1 cellular context compared by ENCODE assay signal in the genomic region with DNA sequence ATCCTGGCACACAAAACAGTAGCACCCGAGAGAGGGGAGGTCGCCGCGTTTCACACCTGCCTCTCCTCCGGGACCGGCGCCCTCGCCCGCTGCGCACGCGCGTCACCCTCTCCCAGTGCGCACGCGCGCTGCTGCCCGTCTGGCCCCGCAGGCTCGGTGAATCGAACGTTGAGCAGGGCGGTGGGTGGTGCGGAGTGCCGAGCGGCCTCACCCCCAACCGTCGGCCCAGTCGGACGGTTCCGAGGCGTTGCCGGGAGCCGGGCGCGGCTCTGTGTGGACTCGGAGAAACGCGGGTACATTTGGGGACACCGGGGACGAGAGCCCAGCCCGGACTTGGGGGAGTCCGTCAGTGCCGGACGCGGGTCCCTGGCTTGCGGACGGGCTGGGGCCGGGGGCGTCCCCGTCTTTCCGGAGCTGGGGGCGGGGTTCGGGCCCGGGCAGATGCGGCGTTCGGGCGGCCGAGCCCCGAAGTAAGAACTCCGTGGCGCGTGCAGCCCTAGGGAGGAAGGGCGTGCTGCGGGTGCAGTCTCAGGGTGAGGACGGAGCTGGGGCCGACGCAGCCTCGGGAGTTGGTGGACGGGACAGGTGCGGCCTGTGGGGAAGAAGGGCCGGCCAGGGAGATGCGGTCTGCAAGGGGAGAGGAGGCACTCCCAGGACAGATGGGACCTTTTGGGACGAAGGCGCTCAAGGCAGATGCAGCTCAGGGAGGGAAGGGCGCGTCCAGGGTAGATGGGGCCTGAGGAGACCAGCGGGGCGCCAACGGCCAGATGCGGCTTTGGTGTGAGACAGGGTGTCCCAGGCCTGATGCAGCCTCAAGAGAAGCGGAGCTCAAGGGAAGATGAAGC.
TF ChIP-seq lines count a peak whose summit lies in the region.

TSS of gene POMT1 (plus strand) at position 138 of the 845 bp plus-strand sequence. CDS start 1,301 bp downstream, outside the sequence.

TF ChIP-seq in WTC11, 78 proteins besides CTCF, POLR2A, EP300 and RAD21 (continued from another document and continues in another):
- no peak for TF ChIP-seq ATF6 (CRISPR knock-in tag; IDR thresholded peaks at IDR 0.05)
- TF ChIP-seq NR3C1 (CRISPR knock-in tag; conservative IDR thresholded peaks at IDR 0.05; ENCODE audit: low read depth) = no peak
- TF ChIP-seq, protein P1, sequence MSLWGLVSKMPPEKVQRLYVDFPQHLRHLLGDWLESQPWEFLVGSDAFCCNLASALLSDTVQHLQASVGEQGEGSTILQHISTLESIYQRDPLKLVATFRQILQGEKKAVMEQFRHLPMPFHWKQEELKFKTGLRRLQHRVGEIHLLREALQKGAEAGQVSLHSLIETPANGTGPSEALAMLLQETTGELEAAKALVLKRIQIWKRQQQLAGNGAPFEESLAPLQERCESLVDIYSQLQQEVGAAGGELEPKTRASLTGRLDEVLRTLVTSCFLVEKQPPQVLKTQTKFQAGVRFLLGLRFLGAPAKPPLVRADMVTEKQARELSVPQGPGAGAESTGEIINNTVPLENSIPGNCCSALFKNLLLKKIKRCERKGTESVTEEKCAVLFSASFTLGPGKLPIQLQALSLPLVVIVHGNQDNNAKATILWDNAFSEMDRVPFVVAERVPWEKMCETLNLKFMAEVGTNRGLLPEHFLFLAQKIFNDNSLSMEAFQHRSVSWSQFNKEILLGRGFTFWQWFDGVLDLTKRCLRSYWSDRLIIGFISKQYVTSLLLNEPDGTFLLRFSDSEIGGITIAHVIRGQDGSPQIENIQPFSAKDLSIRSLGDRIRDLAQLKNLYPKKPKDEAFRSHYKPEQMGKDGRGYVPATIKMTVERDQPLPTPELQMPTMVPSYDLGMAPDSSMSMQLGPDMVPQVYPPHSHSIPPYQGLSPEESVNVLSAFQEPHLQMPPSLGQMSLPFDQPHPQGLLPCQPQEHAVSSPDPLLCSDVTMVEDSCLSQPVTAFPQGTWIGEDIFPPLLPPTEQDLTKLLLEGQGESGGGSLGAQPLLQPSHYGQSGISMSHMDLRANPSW (CRISPR knock-in tag; conservative IDR thresholded peaks at IDR 0.05; ENCODE audit: low read depth) = no peak
- TF ChIP-seq JUN (CRISPR knock-in tag; IDR thresholded peaks at IDR 0.05) = peak; percentile 75; the same call in 1 of the 2 replicates
- TF ChIP-seq ZNF121 (CRISPR knock-in tag; IDR thresholded peaks at IDR 0.05) = peak; percentile 27; the same call in 1 of the 2 replicates
- TF ChIP-seq, protein P2, sequence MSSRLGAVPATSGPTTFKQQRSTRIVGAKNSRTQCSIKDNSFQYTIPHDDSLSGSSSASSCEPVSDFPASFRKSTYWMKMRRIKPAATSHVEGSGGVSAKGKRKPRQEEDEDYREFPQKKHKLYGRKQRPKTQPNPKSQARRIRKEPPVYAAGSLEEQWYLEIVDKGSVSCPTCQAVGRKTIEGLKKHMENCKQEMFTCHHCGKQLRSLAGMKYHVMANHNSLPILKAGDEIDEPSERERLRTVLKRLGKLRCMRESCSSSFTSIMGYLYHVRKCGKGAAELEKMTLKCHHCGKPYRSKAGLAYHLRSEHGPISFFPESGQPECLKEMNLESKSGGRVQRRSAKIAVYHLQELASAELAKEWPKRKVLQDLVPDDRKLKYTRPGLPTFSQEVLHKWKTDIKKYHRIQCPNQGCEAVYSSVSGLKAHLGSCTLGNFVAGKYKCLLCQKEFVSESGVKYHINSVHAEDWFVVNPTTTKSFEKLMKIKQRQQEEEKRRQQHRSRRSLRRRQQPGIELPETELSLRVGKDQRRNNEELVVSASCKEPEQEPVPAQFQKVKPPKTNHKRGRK (CRISPR knock-in tag; IDR thresholded peaks at IDR 0.05; ENCODE audit: borderline replicate concordance) = no peak
- TF ChIP-seq CREB1 (CRISPR knock-in tag; IDR thresholded peaks at IDR 0.05) = peak; percentile 85
- TF ChIP-seq NFE2L1 (CRISPR knock-in tag; IDR thresholded peaks at IDR 0.05) = no peak; the same call in 1 of the 2 replicates
- TF ChIP-seq, protein P3, sequence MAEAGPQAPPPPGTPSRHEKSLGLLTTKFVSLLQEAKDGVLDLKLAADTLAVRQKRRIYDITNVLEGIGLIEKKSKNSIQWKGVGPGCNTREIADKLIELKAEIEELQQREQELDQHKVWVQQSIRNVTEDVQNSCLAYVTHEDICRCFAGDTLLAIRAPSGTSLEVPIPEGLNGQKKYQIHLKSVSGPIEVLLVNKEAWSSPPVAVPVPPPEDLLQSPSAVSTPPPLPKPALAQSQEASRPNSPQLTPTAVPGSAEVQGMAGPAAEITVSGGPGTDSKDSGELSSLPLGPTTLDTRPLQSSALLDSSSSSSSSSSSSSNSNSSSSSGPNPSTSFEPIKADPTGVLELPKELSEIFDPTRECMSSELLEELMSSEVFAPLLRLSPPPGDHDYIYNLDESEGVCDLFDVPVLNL (CRISPR knock-in tag; IDR thresholded peaks at IDR 0.05; ENCODE audit: borderline replicate concordance, low read depth) = no peak
- peak; percentile 65; the same call in 1 of the 2 replicates for TF ChIP-seq SP1 (CRISPR knock-in tag; conservative IDR thresholded peaks at IDR 0.05)
- TF ChIP-seq ATF1 (CRISPR knock-in tag; IDR thresholded peaks at IDR 0.05) = peak; percentile 77; the same call in 1 of the 2 replicates
- no peak for TF ChIP-seq HMGA2 (CRISPR knock-in tag; IDR thresholded peaks at IDR 0.05)
- TF ChIP-seq ZNF232 (CRISPR knock-in tag; IDR thresholded peaks at IDR 0.05) = peak; percentile 94; the same call in 1 of the 2 replicates
- TF ChIP-seq ZNF263 (CRISPR knock-in tag; IDR thresholded peaks at IDR 0.05; ENCODE audit: low read depth) = peak; percentile 47; the same call in 1 of the 2 replicates
- TF ChIP-seq, protein P4, sequence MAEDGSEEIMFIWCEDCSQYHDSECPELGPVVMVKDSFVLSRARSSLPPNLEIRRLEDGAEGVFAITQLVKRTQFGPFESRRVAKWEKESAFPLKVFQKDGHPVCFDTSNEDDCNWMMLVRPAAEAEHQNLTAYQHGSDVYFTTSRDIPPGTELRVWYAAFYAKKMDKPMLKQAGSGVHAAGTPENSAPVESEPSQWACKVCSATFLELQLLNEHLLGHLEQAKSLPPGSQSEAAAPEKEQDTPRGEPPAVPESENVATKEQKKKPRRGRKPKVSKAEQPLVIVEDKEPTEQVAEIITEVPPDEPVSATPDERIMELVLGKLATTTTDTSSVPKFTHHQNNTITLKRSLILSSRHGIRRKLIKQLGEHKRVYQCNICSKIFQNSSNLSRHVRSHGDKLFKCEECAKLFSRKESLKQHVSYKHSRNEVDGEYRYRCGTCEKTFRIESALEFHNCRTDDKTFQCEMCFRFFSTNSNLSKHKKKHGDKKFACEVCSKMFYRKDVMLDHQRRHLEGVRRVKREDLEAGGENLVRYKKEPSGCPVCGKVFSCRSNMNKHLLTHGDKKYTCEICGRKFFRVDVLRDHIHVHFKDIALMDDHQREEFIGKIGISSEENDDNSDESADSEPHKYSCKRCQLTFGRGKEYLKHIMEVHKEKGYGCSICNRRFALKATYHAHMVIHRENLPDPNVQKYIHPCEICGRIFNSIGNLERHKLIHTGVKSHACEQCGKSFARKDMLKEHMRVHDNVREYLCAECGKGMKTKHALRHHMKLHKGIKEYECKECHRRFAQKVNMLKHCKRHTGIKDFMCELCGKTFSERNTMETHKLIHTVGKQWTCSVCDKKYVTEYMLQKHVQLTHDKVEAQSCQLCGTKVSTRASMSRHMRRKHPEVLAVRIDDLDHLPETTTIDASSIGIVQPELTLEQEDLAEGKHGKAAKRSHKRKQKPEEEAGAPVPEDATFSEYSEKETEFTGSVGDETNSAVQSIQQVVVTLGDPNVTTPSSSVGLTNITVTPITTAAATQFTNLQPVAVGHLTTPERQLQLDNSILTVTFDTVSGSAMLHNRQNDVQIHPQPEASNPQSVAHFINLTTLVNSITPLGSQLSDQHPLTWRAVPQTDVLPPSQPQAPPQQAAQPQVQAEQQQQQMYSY (CRISPR knock-in tag; IDR thresholded peaks at IDR 0.05) = no peak
- no peak for TF ChIP-seq AFF4 (CRISPR knock-in tag; IDR thresholded peaks at IDR 0.05; ENCODE audit: borderline replicate concordance)
- TF ChIP-seq ESRRA (CRISPR knock-in tag; IDR thresholded peaks at IDR 0.05; ENCODE audit: borderline replicate concordance) = peak; percentile 80
- TF ChIP-seq JAZF1 (CRISPR knock-in tag; IDR thresholded peaks at IDR 0.05) = no peak
- no peak for TF ChIP-seq TP53 (CRISPR knock-in tag; IDR thresholded peaks at IDR 0.05)
- TF ChIP-seq TEAD4 (CRISPR knock-in tag; IDR thresholded peaks at IDR 0.05) = no peak
- no peak for TF ChIP-seq NFATC4 (CRISPR knock-in tag; IDR thresholded peaks at IDR 0.05)
- TF ChIP-seq, protein P5, sequence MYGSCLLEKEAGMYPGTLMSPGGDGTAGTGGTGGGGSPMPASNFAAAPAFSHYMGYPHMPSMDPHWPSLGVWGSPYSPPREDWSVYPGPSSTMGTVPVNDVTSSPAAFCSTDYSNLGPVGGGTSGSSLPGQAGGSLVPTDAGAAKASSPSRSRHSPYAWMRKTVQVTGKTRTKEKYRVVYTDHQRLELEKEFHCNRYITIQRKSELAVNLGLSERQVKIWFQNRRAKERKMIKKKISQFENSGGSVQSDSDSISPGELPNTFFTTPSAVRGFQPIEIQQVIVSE (CRISPR knock-in tag; IDR thresholded peaks at IDR 0.05; ENCODE audit: borderline replicate concordance) = no peak
- peak; percentile 31; the same call in 1 of the 2 replicates for TF ChIP-seq ZBTB21 (CRISPR knock-in tag; IDR thresholded peaks at IDR 0.05; ENCODE audit: borderline replicate concordance)
- no peak for TF ChIP-seq GRHL2 (CRISPR knock-in tag; IDR thresholded peaks at IDR 0.05; ENCODE audit: insufficient replicate concordance, severe bottlenecking)
- TF ChIP-seq, protein P6, sequence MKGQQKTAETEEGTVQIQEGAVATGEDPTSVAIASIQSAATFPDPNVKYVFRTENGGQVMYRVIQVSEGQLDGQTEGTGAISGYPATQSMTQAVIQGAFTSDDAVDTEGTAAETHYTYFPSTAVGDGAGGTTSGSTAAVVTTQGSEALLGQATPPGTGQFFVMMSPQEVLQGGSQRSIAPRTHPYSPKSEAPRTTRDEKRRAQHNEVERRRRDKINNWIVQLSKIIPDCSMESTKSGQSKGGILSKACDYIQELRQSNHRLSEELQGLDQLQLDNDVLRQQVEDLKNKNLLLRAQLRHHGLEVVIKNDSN (CRISPR knock-in tag; IDR thresholded peaks at IDR 0.05) = no peak
- TF ChIP-seq, protein P7, sequence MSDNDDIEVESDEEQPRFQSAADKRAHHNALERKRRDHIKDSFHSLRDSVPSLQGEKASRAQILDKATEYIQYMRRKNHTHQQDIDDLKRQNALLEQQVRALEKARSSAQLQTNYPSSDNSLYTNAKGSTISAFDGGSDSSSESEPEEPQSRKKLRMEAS (CRISPR knock-in tag; IDR thresholded peaks at IDR 0.05) = peak; percentile 91
- no peak for TF ChIP-seq ZNF423 (CRISPR knock-in tag; IDR thresholded peaks at IDR 0.05)
- TF ChIP-seq CREM (CRISPR knock-in tag; IDR thresholded peaks at IDR 0.05) = peak; percentile 86
- TF ChIP-seq FOXJ3 (CRISPR knock-in tag; IDR thresholded peaks at IDR 0.05; ENCODE audit: borderline replicate concordance) = no peak
- TF ChIP-seq, protein P8, sequence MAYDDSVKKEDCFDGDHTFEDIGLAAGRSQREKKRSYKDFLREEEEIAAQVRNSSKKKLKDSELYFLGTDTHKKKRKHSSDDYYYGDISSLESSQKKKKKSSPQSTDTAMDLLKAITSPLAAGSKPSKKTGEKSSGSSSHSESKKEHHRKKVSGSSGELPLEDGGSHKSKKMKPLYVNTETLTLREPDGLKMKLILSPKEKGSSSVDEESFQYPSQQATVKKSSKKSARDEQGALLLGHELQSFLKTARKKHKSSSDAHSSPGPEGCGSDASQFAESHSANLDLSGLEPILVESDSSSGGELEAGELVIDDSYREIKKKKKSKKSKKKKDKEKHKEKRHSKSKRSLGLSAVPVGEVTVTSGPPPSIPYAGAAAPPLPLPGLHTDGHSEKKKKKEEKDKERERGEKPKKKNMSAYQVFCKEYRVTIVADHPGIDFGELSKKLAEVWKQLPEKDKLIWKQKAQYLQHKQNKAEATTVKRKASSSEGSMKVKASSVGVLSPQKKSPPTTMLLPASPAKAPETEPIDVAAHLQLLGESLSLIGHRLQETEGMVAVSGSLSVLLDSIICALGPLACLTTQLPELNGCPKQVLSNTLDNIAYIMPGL (CRISPR knock-in tag; IDR thresholded peaks at IDR 0.05) = peak; percentile 97
- no peak for TF ChIP-seq GTF2I (CRISPR knock-in tag; conservative IDR thresholded peaks at IDR 0.05)
